1 cellular context compared by ENCODE assay signal in the genomic region with DNA sequence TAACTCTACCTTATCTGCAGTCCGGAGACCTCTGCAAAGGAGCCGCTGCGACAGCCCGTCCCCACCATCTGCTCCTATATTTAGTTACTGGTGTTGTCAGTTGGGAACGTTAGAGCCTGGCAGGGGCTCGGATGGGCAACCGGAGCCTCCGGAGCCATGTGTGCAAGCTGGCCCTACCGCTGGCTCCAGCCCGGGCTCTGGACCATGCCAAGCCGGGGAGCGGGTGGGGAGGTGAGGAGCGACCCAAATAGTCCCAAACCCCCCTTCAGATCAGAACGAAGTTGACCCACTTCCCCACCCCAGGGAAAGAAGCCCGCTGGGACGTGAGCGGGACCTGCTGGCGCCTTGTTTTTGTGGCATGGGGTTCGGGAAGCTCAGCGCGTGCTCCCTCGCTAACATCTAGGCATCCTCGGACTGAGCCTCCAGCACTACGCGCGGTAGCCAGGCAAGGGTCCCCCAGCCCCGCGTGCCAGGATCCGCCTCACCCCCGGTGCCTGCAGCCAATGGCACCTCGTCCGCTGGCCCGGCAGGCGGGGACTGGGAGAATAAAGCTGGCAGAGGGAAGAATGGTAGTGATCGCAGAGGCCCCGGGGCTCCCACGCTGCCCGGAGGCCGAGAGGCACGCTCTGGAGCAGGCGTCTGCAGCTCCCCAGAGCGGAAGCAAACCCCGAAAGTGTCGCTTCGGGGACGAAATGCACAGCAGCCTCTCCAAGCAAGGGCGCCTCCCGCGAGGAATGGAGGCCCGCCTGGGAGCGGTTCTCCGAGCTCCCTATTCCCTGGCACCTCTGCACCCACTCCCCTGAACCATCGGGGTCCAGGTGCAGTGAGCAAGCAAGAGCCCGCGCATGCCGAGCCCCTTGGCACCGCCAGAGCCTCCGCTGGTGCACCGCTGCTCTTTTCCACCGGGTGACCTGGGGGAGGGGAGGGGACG.
TF ChIP-seq lines count a peak whose summit lies in the region.

No MANE protein-coding gene starts in this region.

TF ChIP-seq in K562, 482 proteins besides CTCF, POLR2A, EP300 and RAD21 (continued from another document and continues in another):
- TF ChIP-seq CTCFL (IDR thresholded peaks at IDR 0.05; ENCODE audit: borderline replicate concordance, insufficient read depth, low read depth, low read length, poor library complexity, severe bottlenecking) (no peak), BDP1 (IDR thresholded peaks at IDR 0.05; ENCODE audit: insufficient read depth, insufficient read length) (no peak), GATAD2B (IDR thresholded peaks at IDR 0.05; ENCODE audit: borderline replicate concordance) (no peak), FUS (optimal IDR thresholded peaks at IDR 0.05; ENCODE audit: low read depth, low read length) (no peak), PHB2 (IDR thresholded peaks at IDR 0.05; ENCODE audit: low read depth) (no peak), TCF7L2 (IDR thresholded peaks at IDR 0.05; ENCODE audit: low read depth, low read length) (no peak), ZNF274 (IDR thresholded peaks at IDR 0.05; ENCODE audit: borderline replicate concordance, low read depth, low read length) (no peak), ZNF24 (IDR thresholded peaks at IDR 0.05) (no peak), CBX1 (IDR thresholded peaks at IDR 0.05; ENCODE audit: low read depth) (no peak), ZNF140 (CRISPR knock-in tag; IDR thresholded peaks at IDR 0.05) (no peak), FOXJ2 (tag; IDR thresholded peaks at IDR 0.05) (no peak), CEBPG (CRISPR knock-in tag; IDR thresholded peaks at IDR 0.05) (no peak), CEBPG (tag; conservative IDR thresholded peaks at IDR 0.05 in 1 of 2, IDR thresholded peaks at IDR 0.05 in 1 of 2) (no peak), ZNF507 (tag; conservative IDR thresholded peaks at IDR 0.05) (no peak), GTF2E2 (tag; IDR thresholded peaks at IDR 0.05) (no peak), BRD9 (IDR thresholded peaks at IDR 0.05; ENCODE audit: low read depth, partially characterized antibody) (no peak), TBP (optimal IDR thresholded peaks at IDR 0.05; ENCODE audit: low read depth, low read length) (no peak), SIX5 (IDR thresholded peaks at IDR 0.05; ENCODE audit: borderline replicate concordance in 1 of 2, insufficient read depth in 1 of 2, low read depth in 1 of 2, low read length in 2 of 2) (no peak), EGR1 (conservative IDR thresholded peaks at IDR 0.05) (no peak), ZNF224 (CRISPR knock-in tag; IDR thresholded peaks at IDR 0.05) (no peak), TFE3 (CRISPR knock-in tag; IDR thresholded peaks at IDR 0.05) (no peak), MTA2 (IDR thresholded peaks at IDR 0.05; ENCODE audit: low read depth) (no peak), SMARCE1 (IDR thresholded peaks at IDR 0.05) (peak; percentile 63; the same call in 1 of the 2 replicates), RNF2 (IDR thresholded peaks at IDR 0.05) (no peak), YY1 (IDR thresholded peaks at IDR 0.05; ENCODE audit: borderline replicate concordance in 1 of 3, control insufficient read depth in 1 of 3, extremely low read depth in 1 of 3, insufficient read depth in 3 of 3, insufficient read length in 1 of 3, insufficient replicate concordance in 2 of 3, low read depth in 1 of 3, low read length in 2 of 3) (no peak), CREBBP (IDR thresholded peaks at IDR 0.05; ENCODE audit: low read depth, low read length) (no peak), FOXM1 (IDR thresholded peaks at IDR 0.05; ENCODE audit: low read depth) (no peak), FOXM1 (CRISPR knock-in tag; IDR thresholded peaks at IDR 0.05; ENCODE audit: low read depth) (0 out of 2 replicates have a peak, but pooled peaks have one; percentile 15), LEF1 (IDR thresholded peaks at IDR 0.05) (no peak), POLR2B (IDR thresholded peaks at IDR 0.05; ENCODE audit: low read depth, partially characterized antibody) (no peak), DDX20 (tag; IDR thresholded peaks at IDR 0.05; ENCODE audit: low read depth) (no peak), ETV5 (CRISPR knock-in tag; IDR thresholded peaks at IDR 0.05; ENCODE audit: low read depth) (0 out of 2 replicates have a peak, but pooled peaks have one; percentile 21), RBM17 (IDR thresholded peaks at IDR 0.05; ENCODE audit: borderline replicate concordance, low read depth, low read length) (no peak), NR3C1 (CRISPR knock-in tag; IDR thresholded peaks at IDR 0.05) (no peak), NFATC3 (IDR thresholded peaks at IDR 0.05) (no peak), TAF7 (tag; IDR thresholded peaks at IDR 0.05) (no peak), DPF2 (IDR thresholded peaks at IDR 0.05) (no peak), XRCC5 (IDR thresholded peaks at IDR 0.05; ENCODE audit: low read depth, low read length) (peak; percentile 48; the same call in 1 of the 2 replicates), ZNF311 (CRISPR knock-in tag; IDR thresholded peaks at IDR 0.05) (no peak), NELFE (IDR thresholded peaks at IDR 0.05; ENCODE audit: insufficient read depth, insufficient read length) (no peak), SAP30 (IDR thresholded peaks at IDR 0.05; ENCODE audit: borderline replicate concordance, insufficient read depth, low read depth, low read length, poor library complexity, severe bottlenecking) (peak; percentile 72), ZNF354B (CRISPR knock-in tag; IDR thresholded peaks at IDR 0.05) (no peak), HDAC2 (IDR thresholded peaks at IDR 0.05) (peak; percentile 52; the same call in 1 of the 2 replicates), TBL1XR1 (IDR thresholded peaks at IDR 0.05; ENCODE audit: low read length in 2 of 2) (no peak), POLR2AphosphoS5 (IDR thresholded peaks at IDR 0.05; ENCODE audit: control insufficient read depth, insufficient read depth, low read depth, low read length) (no peak), JUN (IDR thresholded peaks at IDR 0.05; ENCODE audit: borderline replicate concordance, low read depth, low read length) (no peak), JUN (CRISPR knock-in tag; IDR thresholded peaks at IDR 0.05; ENCODE audit: borderline replicate concordance) (peak; percentile 46; the same call in 1 of the 2 replicates), POLR2AphosphoS2 (IDR thresholded peaks at IDR 0.05; ENCODE audit: low read length) (no peak), CEBPB (tag; IDR thresholded peaks at IDR 0.05) (no peak), PYGO2 (tag; IDR thresholded peaks at IDR 0.05) (no peak)
- TF ChIP-seq, protein P1, sequence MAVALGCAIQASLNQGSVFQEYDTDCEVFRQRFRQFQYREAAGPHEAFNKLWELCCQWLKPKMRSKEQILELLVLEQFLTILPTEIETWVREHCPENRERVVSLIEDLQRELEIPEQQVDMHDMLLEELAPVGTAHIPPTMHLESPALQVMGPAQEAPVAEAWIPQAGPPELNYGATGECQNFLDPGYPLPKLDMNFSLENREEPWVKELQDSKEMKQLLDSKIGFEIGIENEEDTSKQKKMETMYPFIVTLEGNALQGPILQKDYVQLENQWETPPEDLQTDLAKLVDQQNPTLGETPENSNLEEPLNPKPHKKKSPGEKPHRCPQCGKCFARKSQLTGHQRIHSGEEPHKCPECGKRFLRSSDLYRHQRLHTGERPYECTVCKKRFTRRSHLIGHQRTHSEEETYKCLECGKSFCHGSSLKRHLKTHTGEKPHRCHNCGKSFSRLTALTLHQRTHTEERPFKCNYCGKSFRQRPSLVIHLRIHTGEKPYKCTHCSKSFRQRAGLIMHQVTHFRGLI (CRISPR knock-in tag; IDR thresholded peaks at IDR 0.05) = no peak
- TF ChIP-seq, protein P2, sequence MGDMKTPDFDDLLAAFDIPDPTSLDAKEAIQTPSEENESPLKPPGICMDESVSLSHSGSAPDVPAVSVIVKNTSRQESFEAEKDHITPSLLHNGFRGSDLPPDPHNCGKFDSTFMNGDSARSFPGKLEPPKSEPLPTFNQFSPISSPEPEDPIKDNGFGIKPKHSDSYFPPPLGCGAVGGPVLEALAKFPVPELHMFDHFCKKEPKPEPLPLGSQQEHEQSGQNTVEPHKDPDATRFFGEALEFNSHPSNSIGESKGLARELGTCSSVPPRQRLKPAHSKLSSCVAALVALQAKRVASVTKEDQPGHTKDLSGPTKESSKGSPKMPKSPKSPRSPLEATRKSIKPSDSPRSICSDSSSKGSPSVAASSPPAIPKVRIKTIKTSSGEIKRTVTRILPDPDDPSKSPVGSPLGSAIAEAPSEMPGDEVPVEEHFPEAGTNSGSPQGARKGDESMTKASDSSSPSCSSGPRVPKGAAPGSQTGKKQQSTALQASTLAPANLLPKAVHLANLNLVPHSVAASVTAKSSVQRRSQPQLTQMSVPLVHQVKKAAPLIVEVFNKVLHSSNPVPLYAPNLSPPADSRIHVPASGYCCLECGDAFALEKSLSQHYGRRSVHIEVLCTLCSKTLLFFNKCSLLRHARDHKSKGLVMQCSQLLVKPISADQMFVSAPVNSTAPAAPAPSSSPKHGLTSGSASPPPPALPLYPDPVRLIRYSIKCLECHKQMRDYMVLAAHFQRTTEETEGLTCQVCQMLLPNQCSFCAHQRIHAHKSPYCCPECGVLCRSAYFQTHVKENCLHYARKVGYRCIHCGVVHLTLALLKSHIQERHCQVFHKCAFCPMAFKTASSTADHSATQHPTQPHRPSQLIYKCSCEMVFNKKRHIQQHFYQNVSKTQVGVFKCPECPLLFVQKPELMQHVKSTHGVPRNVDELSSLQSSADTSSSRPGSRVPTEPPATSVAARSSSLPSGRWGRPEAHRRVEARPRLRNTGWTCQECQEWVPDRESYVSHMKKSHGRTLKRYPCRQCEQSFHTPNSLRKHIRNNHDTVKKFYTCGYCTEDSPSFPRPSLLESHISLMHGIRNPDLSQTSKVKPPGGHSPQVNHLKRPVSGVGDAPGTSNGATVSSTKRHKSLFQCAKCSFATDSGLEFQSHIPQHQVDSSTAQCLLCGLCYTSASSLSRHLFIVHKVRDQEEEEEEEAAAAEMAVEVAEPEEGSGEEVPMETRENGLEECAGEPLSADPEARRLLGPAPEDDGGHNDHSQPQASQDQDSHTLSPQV (IDR thresholded peaks at IDR 0.05) = no peak
- TF ChIP-seq, protein P3, sequence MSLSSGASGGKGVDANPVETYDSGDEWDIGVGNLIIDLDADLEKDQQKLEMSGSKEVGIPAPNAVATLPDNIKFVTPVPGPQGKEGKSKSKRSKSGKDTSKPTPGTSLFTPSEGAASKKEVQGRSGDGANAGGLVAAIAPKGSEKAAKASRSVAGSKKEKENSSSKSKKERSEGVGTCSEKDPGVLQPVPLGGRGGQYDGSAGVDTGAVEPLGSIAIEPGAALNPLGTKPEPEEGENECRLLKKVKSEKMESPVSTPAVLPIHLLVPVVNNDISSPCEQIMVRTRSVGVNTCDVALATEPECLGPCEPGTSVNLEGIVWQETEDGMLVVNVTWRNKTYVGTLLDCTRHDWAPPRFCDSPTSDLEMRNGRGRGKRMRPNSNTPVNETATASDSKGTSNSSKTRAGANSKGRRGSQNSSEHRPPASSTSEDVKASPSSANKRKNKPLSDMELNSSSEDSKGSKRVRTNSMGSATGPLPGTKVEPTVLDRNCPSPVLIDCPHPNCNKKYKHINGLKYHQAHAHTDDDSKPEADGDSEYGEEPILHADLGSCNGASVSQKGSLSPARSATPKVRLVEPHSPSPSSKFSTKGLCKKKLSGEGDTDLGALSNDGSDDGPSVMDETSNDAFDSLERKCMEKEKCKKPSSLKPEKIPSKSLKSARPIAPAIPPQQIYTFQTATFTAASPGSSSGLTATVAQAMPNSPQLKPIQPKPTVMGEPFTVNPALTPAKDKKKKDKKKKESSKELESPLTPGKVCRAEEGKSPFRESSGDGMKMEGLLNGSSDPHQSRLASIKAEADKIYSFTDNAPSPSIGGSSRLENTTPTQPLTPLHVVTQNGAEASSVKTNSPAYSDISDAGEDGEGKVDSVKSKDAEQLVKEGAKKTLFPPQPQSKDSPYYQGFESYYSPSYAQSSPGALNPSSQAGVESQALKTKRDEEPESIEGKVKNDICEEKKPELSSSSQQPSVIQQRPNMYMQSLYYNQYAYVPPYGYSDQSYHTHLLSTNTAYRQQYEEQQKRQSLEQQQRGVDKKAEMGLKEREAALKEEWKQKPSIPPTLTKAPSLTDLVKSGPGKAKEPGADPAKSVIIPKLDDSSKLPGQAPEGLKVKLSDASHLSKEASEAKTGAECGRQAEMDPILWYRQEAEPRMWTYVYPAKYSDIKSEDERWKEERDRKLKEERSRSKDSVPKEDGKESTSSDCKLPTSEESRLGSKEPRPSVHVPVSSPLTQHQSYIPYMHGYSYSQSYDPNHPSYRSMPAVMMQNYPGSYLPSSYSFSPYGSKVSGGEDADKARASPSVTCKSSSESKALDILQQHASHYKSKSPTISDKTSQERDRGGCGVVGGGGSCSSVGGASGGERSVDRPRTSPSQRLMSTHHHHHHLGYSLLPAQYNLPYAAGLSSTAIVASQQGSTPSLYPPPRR (CRISPR knock-in tag; IDR thresholded peaks at IDR 0.05; ENCODE audit: borderline replicate concordance) = no peak
- TF ChIP-seq, protein P4, sequence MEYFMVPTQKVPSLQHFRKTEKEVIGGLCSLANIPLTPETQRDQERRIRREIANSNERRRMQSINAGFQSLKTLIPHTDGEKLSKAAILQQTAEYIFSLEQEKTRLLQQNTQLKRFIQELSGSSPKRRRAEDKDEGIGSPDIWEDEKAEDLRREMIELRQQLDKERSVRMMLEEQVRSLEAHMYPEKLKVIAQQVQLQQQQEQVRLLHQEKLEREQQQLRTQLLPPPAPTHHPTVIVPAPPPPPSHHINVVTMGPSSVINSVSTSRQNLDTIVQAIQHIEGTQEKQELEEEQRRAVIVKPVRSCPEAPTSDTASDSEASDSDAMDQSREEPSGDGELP (CRISPR knock-in tag; IDR thresholded peaks at IDR 0.05; ENCODE audit: borderline replicate concordance) = 0 out of 2 replicates have a peak, but pooled peaks have one; percentile 51
